In the genomic region with DNA sequence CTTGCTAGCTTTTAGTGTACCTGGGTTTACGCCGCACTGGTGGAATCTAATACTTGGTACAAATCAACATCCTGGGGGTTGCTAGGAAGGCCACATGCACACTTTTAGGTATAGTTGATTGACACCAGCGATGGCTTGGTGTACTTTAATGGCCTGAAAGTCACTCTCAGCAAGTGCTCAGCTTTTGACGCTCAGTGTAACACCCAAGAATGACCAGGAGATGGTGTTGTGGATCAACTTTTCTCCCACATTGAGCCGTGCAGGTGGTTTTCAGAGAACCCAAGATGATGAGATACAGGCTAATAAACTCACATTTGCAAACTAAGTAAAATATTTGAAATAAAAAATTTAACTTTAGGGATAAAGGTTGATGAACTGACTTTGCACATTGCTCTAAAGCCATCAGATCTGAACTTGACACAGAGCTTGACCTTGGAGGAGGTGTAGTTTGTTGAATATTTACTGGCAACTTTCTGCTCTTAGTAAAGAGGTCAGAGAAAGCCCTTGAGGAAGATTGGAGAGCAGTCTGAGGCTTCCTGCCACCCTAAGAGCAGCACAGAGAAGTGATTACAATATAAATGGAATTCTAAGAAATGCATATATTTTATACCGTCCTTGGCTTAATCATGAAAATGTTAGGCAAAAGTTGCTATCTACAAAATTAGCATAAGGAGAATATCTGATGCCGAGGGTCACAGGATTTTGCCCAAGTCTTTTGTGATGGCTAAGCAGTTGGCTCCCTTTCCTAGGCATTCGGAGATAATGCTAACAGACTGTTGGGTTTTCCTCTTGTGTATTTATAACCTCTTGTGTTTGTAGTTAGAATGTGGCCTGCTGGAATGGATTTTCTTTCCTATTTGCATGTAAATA, we compare ENCODE assay signal across 8 cellular contexts.
A peak's percentile ranks its signal among the peaks of the same experiment; 100 is the strongest.
DNase-seq lines count a peak whose midpoint lies in the region; ATAC-seq and FAIRE-seq lines count a peak whose summit lies in the region.

No MANE protein-coding gene starts in this region.

- DNase-seq in activated T-cell treated with anti-CD3 and anti-CD28 coated beads, Interleukin-2, amount 50 U/mL, for 4 hours: peak; percentile 20
- DNase-seq in activated T-cell treated with anti-CD3 and anti-CD28 coated beads, Interleukin-2, amount 50 U/mL, for 24 hours: no peak
- DNase-seq in HTR-8/SVneo (ENCODE audit: insufficient read length, low spot score) (peak; percentile 33), SJSA1 (ENCODE audit: low read depth in 1 of 2, low spot score in 2 of 2) (peak in 1 of 2 experiments; percentile 63), medulla oblongata (ENCODE audit: extremely low spot score) (peak; percentile 74), COR-L47 (lab: John Stamatoyannopoulos, UW) (no peak)
- DNase-seq in effector memory CD8-positive, alpha-beta T cell: peak; percentile 27 to 41 (median 41)

- H3K9me3 Mint-ChIP-seq in activated T-cell treated with anti-CD3 and anti-CD28 coated beads, Interleukin-2, amount 50 U/mL, for 4 hours: no peaks in the 10 kb centered on the region
- H3K9me3 Mint-ChIP-seq in activated T-cell treated with anti-CD3 and anti-CD28 coated beads, Interleukin-2, amount 50 U/mL, for 24 hours: no peaks in the 10 kb centered on the region
- no peaks in the 10 kb centered on the region for H3K9me3 Mint-ChIP-seq in effector memory CD8-positive, alpha-beta T cell

- peaks cover 5% of the 10 kb centered on the region for H3K4me1 Mint-ChIP-seq in activated T-cell treated with anti-CD3 and anti-CD28 coated beads, Interleukin-2, amount 50 U/mL, for 4 hours (ENCODE audit: low read depth)
- peaks cover 14% of the 10 kb centered on the region for H3K4me1 Mint-ChIP-seq in activated T-cell treated with anti-CD3 and anti-CD28 coated beads, Interleukin-2, amount 50 U/mL, for 24 hours (ENCODE audit: low read depth)
- H3K4me1 Mint-ChIP-seq in effector memory CD8-positive, alpha-beta T cell (ENCODE audit: low read depth in 2 of 2): no peaks in the 10 kb centered on the region

- no peaks in the 10 kb centered on the region for H3K9me3 ChIP-seq in SJSA1 (replicated peaks)

- no peaks in the 10 kb centered on the region for H3K36me3 Mint-ChIP-seq in activated T-cell treated with anti-CD3 and anti-CD28 coated beads, Interleukin-2, amount 50 U/mL, for 4 hours (ENCODE audit: insufficient read depth)
- no peaks in the 10 kb centered on the region for H3K36me3 Mint-ChIP-seq in activated T-cell treated with anti-CD3 and anti-CD28 coated beads, Interleukin-2, amount 50 U/mL, for 24 hours (ENCODE audit: low read depth)
- H3K36me3 Mint-ChIP-seq in effector memory CD8-positive, alpha-beta T cell (ENCODE audit: insufficient read depth): no peaks in the 10 kb centered on the region

- no peaks in the 10 kb centered on the region for H3K27me3 Mint-ChIP-seq in activated T-cell treated with anti-CD3 and anti-CD28 coated beads, Interleukin-2, amount 50 U/mL, for 4 hours (ENCODE audit: low read depth)
- no peaks in the 10 kb centered on the region for H3K27me3 Mint-ChIP-seq in activated T-cell treated with anti-CD3 and anti-CD28 coated beads, Interleukin-2, amount 50 U/mL, for 24 hours
- peaks cover 0 to 6% of the 10 kb centered on the region in 2 donors for H3K27me3 Mint-ChIP-seq in effector memory CD8-positive, alpha-beta T cell

- H3K4me3 ChIP-seq in SJSA1: no peak overlapping the region

- no peaks in the 10 kb centered on the region for H3K36me3 ChIP-seq in SJSA1

- peak; percentile 16 for FAIRE-seq in HTR-8/SVneo (lab: Jason Lieb, UNC)

- H3K27me3 ChIP-seq in SJSA1 (replicated peaks): no peaks in the 10 kb centered on the region

- H3K27ac ChIP-seq in SJSA1: peak overlapping the region; percentile 25; the same call in 1 of the 2 replicates

- H3K4me3 Mint-ChIP-seq in activated T-cell treated with anti-CD3 and anti-CD28 coated beads, Interleukin-2, amount 50 U/mL, for 4 hours: no peak overlapping the region
- H3K4me3 Mint-ChIP-seq in activated T-cell treated with anti-CD3 and anti-CD28 coated beads, Interleukin-2, amount 50 U/mL, for 24 hours: no peak overlapping the region
- H3K4me3 Mint-ChIP-seq in effector memory CD8-positive, alpha-beta T cell: no peak overlapping the region

- peak; percentile 74 to 82 for ATAC-seq in activated T-cell treated with anti-CD3 and anti-CD28 coated beads, Interleukin-2, amount 50 U/mL, for 4 hours
- ATAC-seq in GM21390 (IDR thresholded peaks at IDR 0.05; ENCODE audit: unreplicated experiment): peak; percentile 70
- ATAC-seq in effector memory CD8-positive, alpha-beta T cell (replicated peaks): peak; percentile 92

- no peak overlapping the region for H3K27ac Mint-ChIP-seq in activated T-cell treated with anti-CD3 and anti-CD28 coated beads, Interleukin-2, amount 50 U/mL, for 24 hours
- H3K27ac Mint-ChIP-seq in effector memory CD8-positive, alpha-beta T cell: no peak overlapping the region

- H3K4me1 ChIP-seq in SJSA1 (replicated peaks): peaks cover 27% of the 10 kb centered on the region

Comparison
In these comparisons a context has a peak if more than half of its experiments do, and no peak if none do; other contexts are left out.
1. DNase-seq: peak in activated T-cell treated with anti-CD3 and anti-CD28 coated beads, Interleukin-2, amount 50 U/mL, for 4 hours (single experiment), HTR-8/SVneo (single experiment), effector memory CD8-positive, alpha-beta T cell (3 of 3) and medulla oblongata (single experiment); none in activated T-cell treated with anti-CD3 and anti-CD28 coated beads, Interleukin-2, amount 50 U/mL, for 24 hours (single experiment) and COR-L47 (single experiment).
2. Peak in every context shown above with its lines, with median percentiles within 50 percentile points of each other: ATAC-seq.